31 cellular contexts compared by ENCODE assay signal in genomic region chr7:98075801-98076200, GRCh38.
"Had no signal": no experiment of that assay in that cellular context is flagged by ENCODE, and none has a peak within 500 bp of the region (broad histone marks: within the 10 kb centered on the region; RNA-seq: fewer than 3 reads in every experiment).

No MANE protein-coding gene starts in this region.

- H3K9me3 Mint-ChIP-seq: activated CD8-positive, alpha-beta T cell treated with anti-CD3 and anti-CD28 coated beads for 36 hours; activated naive CD4-positive, alpha-beta T cell treated with anti-CD3 and anti-CD28 coated beads for 36 hours; activated naive CD4-positive, alpha-beta T cell treated with anti-CD3 and anti-CD28 coated beads, Interleukin-2, amount 50 U/mL, for 24 hours; activated naive CD8-positive, alpha-beta T cell treated with anti-CD3 and anti-CD28 coated beads, Interleukin-2, amount 10 ng/mL, durations not matched to agents 7 days and 5 days; activated T-cell treated with anti-CD3 and anti-CD28 coated beads, Interleukin-2, amount 50 U/mL, for 4 hours; activated T-helper 17 cell treated with anti-CD3 and anti-CD28 coated beads, Interleukin-2, amount 50 U/mL, for 72 hours; dendritic cell treated with granulocyte-macrophage colony-stimulating factor and Interleukin-4, amounts not matched to agents 40 ng/mL and 50 ng/mL, for 4 days; T-helper 2 cell treated with Interferon-gamma antibody and Interleukin-4, amounts not matched to agents 5 μg/mL and 100 μg/mL, for 36 hours had no signal

- H3K36me3 ChIP-seq: ascending aorta, breast epithelium, cardiac muscle cell, esophagus squamous epithelium, gastroesophageal sphincter, WERI-Rb-1 had no signal

- H3K27me3 ChIP-seq: ascending aorta, breast epithelium, cardiac muscle cell, dorsolateral prefrontal cortex, esophagus squamous epithelium had no signal

- H3K9me3 ChIP-seq: ascending aorta had no signal

- H3K4me1 ChIP-seq: ascending aorta, breast epithelium, gastroesophageal sphincter had no signal

- H3K4me1 Mint-ChIP-seq: activated B cell treated with CpG ODN at 0.5 μM for 24 hours; activated naive CD4-positive, alpha-beta T cell treated with anti-CD3 and anti-CD28 coated beads, Interleukin-2, amount 50 U/mL, for 24 hours; activated naive CD8-positive, alpha-beta T cell treated with anti-CD3 and anti-CD28 coated beads, Interleukin-2, amount 10 ng/mL, durations not matched to agents 7 days and 5 days; activated T-helper 17 cell treated with anti-CD3 and anti-CD28 coated beads, Interleukin-2, amount 50 U/mL, for 72 hours; T-helper 17 cell had no signal

- H3K27me3 Mint-ChIP-seq: activated naive CD4-positive, alpha-beta T cell treated with anti-CD3 and anti-CD28 coated beads, Interleukin-2, amount 50 U/mL, for 24 hours had no signal

- H3K36me3 Mint-ChIP-seq: activated naive CD4-positive, alpha-beta T cell treated with anti-CD3 and anti-CD28 coated beads, Interleukin-2, amount 50 U/mL, for 24 hours; activated naive CD8-positive, alpha-beta T cell treated with anti-CD3 and anti-CD28 coated beads, Interleukin-2, amount 10 ng/mL, durations not matched to agents 7 days and 5 days; brain had no signal

- H3K4me3 ChIP-seq: ascending aorta, breast epithelium, cardiac muscle cell, coronary artery, dorsolateral prefrontal cortex, esophagus squamous epithelium, gastroesophageal sphincter had no signal

- H3K27ac ChIP-seq: ascending aorta, breast epithelium, cardiac muscle cell, coronary artery, dorsolateral prefrontal cortex, esophagus squamous epithelium, gastroesophageal sphincter, WERI-Rb-1 had no signal

- H3K27ac Mint-ChIP-seq: activated B cell treated with CpG ODN at 0.5 μM for 24 hours; activated CD8-positive, alpha-beta T cell treated with anti-CD3 and anti-CD28 coated beads for 36 hours; activated naive CD4-positive, alpha-beta T cell treated with anti-CD3 and anti-CD28 coated beads for 36 hours; activated naive CD4-positive, alpha-beta T cell treated with anti-CD3 and anti-CD28 coated beads, Interleukin-2, amount 50 U/mL, for 24 hours; activated naive CD8-positive, alpha-beta T cell treated with anti-CD3 and anti-CD28 coated beads, Interleukin-2, amount 10 ng/mL, durations not matched to agents 7 days and 5 days; activated T-helper 17 cell treated with anti-CD3 and anti-CD28 coated beads, Interleukin-2, amount 50 U/mL, for 72 hours; dendritic cell treated with granulocyte-macrophage colony-stimulating factor and Interleukin-4, amounts not matched to agents 40 ng/mL and 50 ng/mL, for 4 days; T-helper 17 cell; T-helper 2 cell treated with Interferon-gamma antibody and Interleukin-4, amounts not matched to agents 5 μg/mL and 100 μg/mL, for 36 hours had no signal

- H3K4me3 Mint-ChIP-seq: activated B cell treated with CpG ODN at 0.5 μM for 24 hours; activated CD8-positive, alpha-beta T cell treated with anti-CD3 and anti-CD28 coated beads for 36 hours; activated naive CD4-positive, alpha-beta T cell treated with anti-CD3 and anti-CD28 coated beads for 36 hours; activated naive CD4-positive, alpha-beta T cell treated with anti-CD3 and anti-CD28 coated beads, Interleukin-2, amount 50 U/mL, for 24 hours; activated naive CD8-positive, alpha-beta T cell treated with anti-CD3 and anti-CD28 coated beads, Interleukin-2, amount 10 ng/mL, durations not matched to agents 7 days and 5 days; activated T-cell treated with anti-CD3 and anti-CD28 coated beads, Interleukin-2, amount 50 U/mL, for 4 hours; activated T-helper 17 cell treated with anti-CD3 and anti-CD28 coated beads, Interleukin-2, amount 50 U/mL, for 72 hours; brain; dendritic cell treated with granulocyte-macrophage colony-stimulating factor and Interleukin-4, amounts not matched to agents 40 ng/mL and 50 ng/mL, for 4 days; T-helper 17 cell; T-helper 2 cell treated with Interferon-gamma antibody and Interleukin-4, amounts not matched to agents 5 μg/mL and 100 μg/mL, for 36 hours had no signal

- DNase-seq: activated B cell treated with CpG ODN at 0.5 μM for 24 hours; activated CD4-positive, alpha-beta T cell treated with anti-CD3 and anti-CD28 coated beads for 48 hours; activated CD4-positive, alpha-beta T cell treated with anti-CD3 and anti-CD28 coated beads, Interleukin-2, amount 50 U/mL, for 1 hour; activated CD4-positive, alpha-beta T cell treated with anti-CD3 and anti-CD28 coated beads, Interleukin-2, amount 50 U/mL, for 48 hours; activated CD8-positive, alpha-beta memory T cell treated with anti-CD3 and anti-CD28 coated beads for 24 hours; activated CD8-positive, alpha-beta T cell treated with anti-CD3 and anti-CD28 coated beads for 36 hours; activated effector memory CD4-positive, alpha-beta T cell treated with anti-CD3 and anti-CD28 coated beads, Interleukin-2, amount 50 U/mL, for 16 hours; activated naive CD4-positive, alpha-beta T cell treated with anti-CD3 and anti-CD28 coated beads for 36 hours; activated naive CD8-positive, alpha-beta T cell treated with anti-CD3 and anti-CD28 coated beads, Interleukin-2, amount 10 ng/mL, durations not matched to agents 7 days and 5 days; activated T-cell treated with anti-CD3 and anti-CD28 coated beads, Interleukin-2, amount 50 U/mL, for 4 hours; central memory CD4-positive, alpha-beta T cell; dorsolateral prefrontal cortex; effector memory CD4-positive, alpha-beta T cell; erythroblast; esophagus squamous epithelium; foreskin melanocyte; T-helper 1 cell; T-helper 17 cell; T1000; WERI-Rb-1 had no signal

- ATAC-seq: activated CD4-positive, CD25-positive, alpha-beta regulatory T cell treated with anti-CD3 and anti-CD28 coated beads, Interleukin-2, amount 50 U/mL, for 24 hours; activated CD8-positive, alpha-beta T cell treated with anti-CD3 and anti-CD28 coated beads for 36 hours; activated T-cell treated with anti-CD3 and anti-CD28 coated beads, Interleukin-2, amount 50 U/mL, for 4 hours; activated T-helper 17 cell treated with anti-CD3 and anti-CD28 coated beads, Interleukin-2, amount 50 U/mL, for 72 hours; gastroesophageal sphincter; T-helper 17 cell had no signal
